ENCODE assay signal across 1 cellular context in genomic region chr6:10747251-10747972, GRCh38.
TF ChIP-seq lines count a peak whose summit lies in the region.

Gene TMEM14B (plus strand): TSS chr6:10747805. CDS start chr6:10749246, 1,441 bp downstream.

TF ChIP-seq in HepG2, 621 proteins besides CTCF, POLR2A, EP300 and RAD21 (continued from another document and continues in another):
- TF ChIP-seq ZNF407 (CRISPR knock-in tag; IDR thresholded peaks at IDR 0.05; ENCODE audit: not compliant biosample characterization) (peak; percentile 94), ZNF292 (CRISPR knock-in tag; IDR thresholded peaks at IDR 0.05; ENCODE audit: borderline replicate concordance, low read depth) (peak; percentile 80), CREB3 (CRISPR knock-in tag; IDR thresholded peaks at IDR 0.05) (no peak), ZNF740 (CRISPR knock-in tag; IDR thresholded peaks at IDR 0.05) (no peak), ARID3A (IDR thresholded peaks at IDR 0.05; ENCODE audit: low read depth, low read length) (no peak), ZNF782 (CRISPR knock-in tag; IDR thresholded peaks at IDR 0.05; ENCODE audit: borderline replicate concordance) (no peak; the same call in 1 of the 2 replicates), ZNF143 (CRISPR knock-in tag; IDR thresholded peaks at IDR 0.05) (no peak; the same call in 1 of the 2 replicates), MED8 (CRISPR knock-in tag; IDR thresholded peaks at IDR 0.05; ENCODE audit: insufficient replicate concordance) (peak; percentile 97), IKZF4 (CRISPR knock-in tag; IDR thresholded peaks at IDR 0.05; ENCODE audit: borderline replicate concordance, low read depth, not compliant biosample characterization) (peak; percentile 45), KDM1A (CRISPR knock-in tag; IDR thresholded peaks at IDR 0.05) (peak; percentile 58; the same call in 1 of the 2 replicates), ZNF296 (CRISPR knock-in tag; conservative IDR thresholded peaks at IDR 0.05) (peak; percentile 39; the same call in 1 of the 2 replicates), KAT7 (CRISPR knock-in tag; IDR thresholded peaks at IDR 0.05; ENCODE audit: borderline replicate concordance) (peak; percentile 98), ZNF180 (CRISPR knock-in tag; IDR thresholded peaks at IDR 0.05; ENCODE audit: borderline replicate concordance, low read depth) (no peak), ZNF878 (CRISPR knock-in tag; IDR thresholded peaks at IDR 0.05) (peak; percentile 51; the same call in 1 of the 2 replicates), ZNF18 (CRISPR knock-in tag; IDR thresholded peaks at IDR 0.05; ENCODE audit: insufficient replicate concordance) (no peak), ZNF687 (CRISPR knock-in tag; IDR thresholded peaks at IDR 0.05) (peak; percentile 96), ZNF879 (CRISPR knock-in tag; IDR thresholded peaks at IDR 0.05) (no peak; the same call in 1 of the 2 replicates), SMAD3 (CRISPR knock-in tag; IDR thresholded peaks at IDR 0.05) (peak; percentile 98), SNAPC5 (CRISPR knock-in tag; IDR thresholded peaks at IDR 0.05; ENCODE audit: borderline replicate concordance) (no peak; the same call in 1 of the 2 replicates), ZNF142 (CRISPR knock-in tag; IDR thresholded peaks at IDR 0.05) (peak; percentile 80; the same call in 1 of the 2 replicates), WIZ (CRISPR knock-in tag; IDR thresholded peaks at IDR 0.05) (no peak; the same call in none of the 2 replicates), ZKSCAN5 (CRISPR knock-in tag; IDR thresholded peaks at IDR 0.05) (peak; percentile 78; the same call in 1 of the 2 replicates), CREM (IDR thresholded peaks at IDR 0.05) (peak; percentile 48; the same call in 1 of the 2 replicates), CREM (CRISPR knock-in tag; IDR thresholded peaks at IDR 0.05) (0 out of 2 replicates have a peak, but pooled peaks have one; percentile 42), ZNF749 (CRISPR knock-in tag; IDR thresholded peaks at IDR 0.05; ENCODE audit: borderline replicate concordance) (no peak)
